7 cellular contexts compared by ENCODE assay signal in genomic region chr22:20239063-20239950, GRCh38. TPM values are rescaled to one million over a fixed set of nuclear protein-coding genes. Genes with fewer than 3 reads are reported as not detected.
A peak's percentile ranks its signal among the peaks of the same experiment; 100 is the strongest.
DNase-seq lines count a peak whose midpoint lies in the region; ATAC-seq and TF ChIP-seq lines count a peak whose summit lies in the region.

No MANE protein-coding gene starts in this region.

- peak overlapping the region; percentile 77 for H3K27ac Mint-ChIP-seq in glutamatergic neuron (ENCODE audit: unreplicated experiment)

- H3K36me3 ChIP-seq in GM06990 (ENCODE audit: control insufficient read depth, insufficient read depth, low read length) = no peaks in the 10 kb centered on the region

- peak; percentile 42 for DNase-seq in GM06990 (ENCODE audit: extremely low read depth, insufficient read length)
- DNase-seq in UCSD-AML1 (lab: John Stamatoyannopoulos, UW; ENCODE audit: unreplicated experiment) = peak; percentile 75
- peak; percentile 68 for DNase-seq in glutamatergic neuron
- DNase-seq in effector CD4-positive, alpha-beta T cell = no peak

- peaks cover 3% of the 10 kb centered on the region for H3K27me3 Mint-ChIP-seq in glutamatergic neuron (ENCODE audit: unreplicated experiment)

- H3K27me3 ChIP-seq in GM06990 (replicated peaks; ENCODE audit: control insufficient read depth, insufficient read depth, low read length) = no peaks in the 10 kb centered on the region

- no peak overlapping the region for H3K4me3 Mint-ChIP-seq in glutamatergic neuron (ENCODE audit: unreplicated experiment)

- peaks cover 26% of the 10 kb centered on the region for H3K4me1 Mint-ChIP-seq in glutamatergic neuron (ENCODE audit: low read depth, unreplicated experiment)

- no peak for ATAC-seq in GM18517 (IDR thresholded peaks at IDR 0.05; ENCODE audit: unreplicated experiment)
- no peak for ATAC-seq in GM18498 (IDR thresholded peaks at IDR 0.05; ENCODE audit: unreplicated experiment)

- peaks cover 3% of the 10 kb centered on the region for H3K9me3 Mint-ChIP-seq in glutamatergic neuron (ENCODE audit: unreplicated experiment)

- no peak for TF ChIP-seq CTCF in GM06990 (IDR thresholded peaks at IDR 0.05; ENCODE audit: insufficient read depth, low read length, poor library complexity, severe bottlenecking)
- no peak for TF ChIP-seq CTCF in glutamatergic neuron (IDR thresholded peaks at IDR 0.05; ENCODE audit: partially characterized antibody, unreplicated experiment)

- H3K36me3 Mint-ChIP-seq in glutamatergic neuron (ENCODE audit: unreplicated experiment) = no peaks in the 10 kb centered on the region

- H3K27ac ChIP-seq in skin epidermis = peak overlapping the region in 11 of 21 experiments; percentile 1 to 76 (median 62)

- H3K4me3 ChIP-seq in GM06990 (replicated peaks; ENCODE audit: low read depth, low read length) (no peak overlapping the region), skin epidermis (no peak overlapping the region)

RNA-seq across cellular contexts. Expression of gene RTN4R, which starts 28.8 kb away (rescaled TPM):
- total RNA-seq in glutamatergic neuron (ENCODE audit: unreplicated experiment) = 38.3 TPM
